In genomic region chr12:90393089-90393488, GRCh38 we compare ENCODE assay signal across 21 cellular contexts.
"Had no signal": no experiment of that assay in that cellular context is flagged by ENCODE, and none has a peak within 500 bp of the region (broad histone marks: within the 10 kb centered on the region; RNA-seq: fewer than 3 reads in every experiment).

No MANE protein-coding gene starts in this region.

- H3K4me2 ChIP-seq: smooth muscle cell had no signal

- DNase-seq: dorsolateral prefrontal cortex; effector CD4-positive, alpha-beta T cell; natural killer cell; right lobe of liver; stimulated activated CD4-positive, alpha-beta T cell treated with anti-CD3 and anti-CD28 coated beads, Interleukin-2, amount 100 ng/mL, for 24 hours; stimulated activated CD4-positive, alpha-beta T cell treated with anti-CD3 and anti-CD28 coated beads, Interleukin-4, amount 100 ng/mL, for 24 hours; stimulated activated naive CD4-positive, alpha-beta T cell treated with Interleukin-2 at 50 U/mL for 16 hours; stomach; testis; tibial artery had no signal

- H3K79me2 ChIP-seq: parathyroid adenoma had no signal

- H3K9me3 ChIP-seq: right lobe of liver, testis had no signal

- H3K27me3 ChIP-seq: dorsolateral prefrontal cortex, esophagus muscularis mucosa, neutrophil, right lobe of liver, stomach, testis, tibial artery had no signal

- H3K4me3 ChIP-seq: dorsolateral prefrontal cortex, esophagus muscularis mucosa, lung, right lobe of liver, smooth muscle cell, stomach, testis, tibial artery had no signal

- ATAC-seq: left lobe of liver; natural killer cell; right lobe of liver; stimulated activated effector memory CD8-positive, alpha-beta T cell treated with anti-CD3 and anti-CD28 coated beads, Interleukin-12 subunit alpha, Interleukin-12 subunit beta, amount 100 ng/mL, for 72 hours had no signal

- H3K36me3 ChIP-seq: esophagus muscularis mucosa, neutrophil, right lobe of liver, stomach, tibial artery had no signal

- H3K9ac ChIP-seq: parathyroid adenoma had no signal

- FAIRE-seq: colon, frontal cortex, kidney had no signal

- H3K27ac ChIP-seq: dorsolateral prefrontal cortex, epithelial cell of prostate, esophagus muscularis mucosa, neutrophil, parathyroid adenoma, right lobe of liver, stomach, testis, tibial artery had no signal

- H2AFZ ChIP-seq: parathyroid adenoma had no signal

- H3K4me1 ChIP-seq: esophagus muscularis mucosa, parathyroid adenoma, right lobe of liver, stomach, testis, tibial artery had no signal
